In the genomic region with DNA sequence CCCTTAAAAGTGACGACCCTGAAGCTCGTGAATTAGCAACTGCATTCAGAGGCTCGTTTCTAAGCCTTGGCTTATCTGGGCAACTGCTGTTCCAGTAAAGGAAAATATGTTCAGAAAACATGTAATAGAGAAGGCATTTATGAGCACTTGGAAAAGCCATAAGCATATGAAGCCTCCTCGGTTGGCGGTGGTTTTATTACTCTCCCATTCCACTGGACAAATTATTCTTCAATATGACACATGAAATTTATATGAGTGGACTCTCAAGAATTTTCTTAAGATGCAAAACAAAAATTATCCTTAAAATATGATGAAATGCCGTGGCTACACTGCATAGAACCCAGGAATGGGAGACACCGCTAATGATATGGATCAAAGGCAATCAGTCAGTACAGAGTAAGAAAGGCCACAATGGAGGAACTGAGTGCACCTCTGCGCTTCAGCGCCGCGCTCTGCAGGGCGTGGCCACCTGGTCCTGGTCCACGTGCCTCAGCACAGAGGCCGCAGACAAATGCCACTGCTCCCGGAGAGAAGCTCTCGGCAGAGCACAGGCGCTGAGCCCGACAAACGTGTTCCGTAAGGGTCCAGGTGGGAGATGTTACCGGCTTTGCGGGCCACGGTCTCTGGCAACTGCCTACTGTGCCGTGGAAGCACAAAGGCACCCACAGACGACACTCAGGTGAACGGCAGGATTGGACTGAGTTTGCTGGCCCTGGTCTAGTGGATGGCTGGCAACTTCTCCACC, we compare ENCODE assay signal across 18 cellular contexts.
A peak's percentile ranks its signal among the peaks of the same experiment; 100 is the strongest.
DNase-seq lines count a peak whose midpoint lies in the region; ATAC-seq and TF ChIP-seq lines count a peak whose summit lies in the region.
"Had no signal": no experiment of that assay in that cellular context is flagged by ENCODE, and none has a peak within 500 bp of the region (broad histone marks: within the 10 kb centered on the region; RNA-seq: fewer than 3 reads in every experiment).

No MANE protein-coding gene starts in this region.

- no peaks in the 10 kb centered on the region for H3K79me1 ChIP-seq in mesenchymal stem cell (replicated peaks; ENCODE audit: low read length, poor library complexity, severe bottlenecking)

- peaks cover 0 to 14% (median 0%) of the 10 kb centered on the region in 11 experiments; a peak in 5 of 22 replicates for H3K27me3 ChIP-seq in BLaER1 treated with 17β-estradiol and CSF1 and Interleukin-3, amounts not matched to agents 10 nM and 100 nM
- H3K27me3 ChIP-seq in mesenchymal stem cell (ENCODE audit: control insufficient read depth in 1 of 2, insufficient read depth in 1 of 2, low read length in 2 of 2) (no peaks in the 10 kb centered on the region), upper lobe of right lung (no peaks in the 10 kb centered on the region), neural progenitor cell (no peaks in the 10 kb centered on the region)

- H4K20me1 ChIP-seq in BLaER1 treated with 17β-estradiol and CSF1 and Interleukin-3, amounts not matched to agents 10 nM and 100 nM = peaks cover 0 to 17% (median 0%) of the 10 kb centered on the region in 11 experiments; a peak in 3 of 22 replicates
- no peaks in the 10 kb centered on the region for H4K20me1 ChIP-seq in neural progenitor cell (ENCODE audit: low read depth)

- intact Hi-C loops in upper lobe of right lung (cut with DNase I) = no loop called here

- H3K18ac ChIP-seq in mesenchymal stem cell (ENCODE audit: low read depth in 1 of 2, low read length in 2 of 2) = no peak overlapping the region

- H2BK12ac ChIP-seq in mesenchymal stem cell (ENCODE audit: low read length in 2 of 2) = no peak overlapping the region

- no peak overlapping the region for H3K23ac ChIP-seq in mesenchymal stem cell (ENCODE audit: low read length in 2 of 2)

- no peak overlapping the region for H3K4me3 ChIP-seq in BLaER1 treated with 17β-estradiol and CSF1 and Interleukin-3, amounts not matched to agents 10 nM and 100 nM
- H3K4me3 ChIP-seq in mesenchymal stem cell (ENCODE audit: insufficient read depth in 1 of 2, low read depth in 1 of 2, low read length in 2 of 2) (no peak overlapping the region), upper lobe of right lung (no peak overlapping the region), neural progenitor cell (no peak overlapping the region)
- H3K4me3 ChIP-seq: HAP-1 had no signal

- peaks cover 0 to 14% (median 6%) of the 10 kb centered on the region in 11 experiments; a peak in 13 of 22 replicates for H3K36me3 ChIP-seq in BLaER1 treated with 17β-estradiol and CSF1 and Interleukin-3, amounts not matched to agents 10 nM and 100 nM
- H3K36me3 ChIP-seq in mesenchymal stem cell (ENCODE audit: control insufficient read depth in 1 of 2, insufficient read depth in 2 of 2, low read depth in 1 of 2, low read length in 2 of 2) (peaks cover 7 to 22% of the 10 kb centered on the region in 2 experiments), upper lobe of right lung (peaks cover 2% of the 10 kb centered on the region), neural progenitor cell (no peaks in the 10 kb centered on the region)
- H3K36me3 ChIP-seq: HAP-1 had no signal

- no peak overlapping the region for H2BK120ac ChIP-seq in mesenchymal stem cell (ENCODE audit: low read depth, low read length)

- peaks cover 19 to 70% (median 64%) of the 10 kb centered on the region in 10 experiments; a peak in 19 of 20 replicates for H3K4me1 ChIP-seq in BLaER1 treated with 17β-estradiol and CSF1 and Interleukin-3, amounts not matched to agents 10 nM and 100 nM
- H3K4me1 ChIP-seq in mesenchymal stem cell (ENCODE audit: control insufficient read depth, insufficient read depth, low read depth, low read length) = peaks cover 11% of the 10 kb centered on the region
- H3K4me1 ChIP-seq in upper lobe of right lung = no peaks in the 10 kb centered on the region
- H3K4me1 ChIP-seq in neural progenitor cell = no peaks in the 10 kb centered on the region
- H3K4me1 ChIP-seq: HAP-1 had no signal

- WGBS in mesenchymal stem cell = 95% methylated on average over 26 of the region's 26 CpGs

- no peak overlapping the region for H2BK15ac ChIP-seq in mesenchymal stem cell (ENCODE audit: low read depth, poor library complexity, severe bottlenecking)

- peak overlapping the region; percentile 46 for H4K91ac ChIP-seq in mesenchymal stem cell (ENCODE audit: low read length)

- H4K8ac ChIP-seq in mesenchymal stem cell (ENCODE audit: low read length) = no peak overlapping the region

- H2AFZ ChIP-seq in mesenchymal stem cell (ENCODE audit: low read depth, low read length) (no peak overlapping the region), neural progenitor cell (replicated peaks) (no peak overlapping the region)

- no peak overlapping the region for H3K14ac ChIP-seq in mesenchymal stem cell (ENCODE audit: low read length in 2 of 2)

- H2BK5ac ChIP-seq in mesenchymal stem cell (ENCODE audit: low read depth, low read length, poor library complexity, severe bottlenecking) = no peak overlapping the region

- no peaks in the 10 kb centered on the region for H3K4me1 Mint-ChIP-seq in chondrocyte (ENCODE audit: low read depth)
- H3K4me1 Mint-ChIP-seq in neural progenitor cell = peaks cover 9% of the 10 kb centered on the region
- H3K4me1 Mint-ChIP-seq: CD8-positive, alpha-beta memory T cell; IgD-negative memory B cell had no signal

- TF ChIP-seq CTCF in chondrocyte (IDR thresholded peaks at IDR 0.05) (no peak), upper lobe of right lung (IDR thresholded peaks at IDR 0.05) (no peak), neural progenitor cell (IDR thresholded peaks at IDR 0.05) (no peak)

- H3K4ac ChIP-seq in mesenchymal stem cell (ENCODE audit: low read depth in 1 of 2, low read length in 2 of 2) = no peak overlapping the region

- H3K4me3 Mint-ChIP-seq in chondrocyte (ENCODE audit: unreplicated experiment) (no peak overlapping the region), neural progenitor cell (no peak overlapping the region)
- H3K4me3 Mint-ChIP-seq: CD8-positive, alpha-beta memory T cell; IgD-negative memory B cell had no signal

- no peaks in the 10 kb centered on the region for H3F3A ChIP-seq in neural progenitor cell (ENCODE audit: low read depth)

- no peak for ATAC-seq in upper lobe of right lung

- H3K9me3 Mint-ChIP-seq in chondrocyte (ENCODE audit: low read depth) (no peaks in the 10 kb centered on the region), neural progenitor cell (no peaks in the 10 kb centered on the region)
- H3K9me3 Mint-ChIP-seq: CD8-positive, alpha-beta memory T cell; IgD-negative memory B cell had no signal

- no peak overlapping the region for H3K27ac Mint-ChIP-seq in chondrocyte (ENCODE audit: unreplicated experiment)
- H3K27ac Mint-ChIP-seq in neural progenitor cell = no peak overlapping the region
- H3K27ac Mint-ChIP-seq: CD8-positive, alpha-beta memory T cell; IgD-negative memory B cell had no signal

- no peaks in the 10 kb centered on the region for H3K79me2 ChIP-seq in neural progenitor cell (ENCODE audit: low read depth)

- no peak overlapping the region for H3K9ac ChIP-seq in BLaER1 treated with 17β-estradiol and CSF1 and Interleukin-3, amounts not matched to agents 10 nM and 100 nM
- H3K9ac ChIP-seq in mesenchymal stem cell (ENCODE audit: low read length) (no peak overlapping the region), neural progenitor cell (no peak overlapping the region)

- H3K27ac ChIP-seq in BLaER1 treated with 17β-estradiol and CSF1 and Interleukin-3, amounts not matched to agents 10 nM and 100 nM = no peak overlapping the region
- H3K27ac ChIP-seq in mesenchymal stem cell (ENCODE audit: low read length, poor library complexity, severe bottlenecking) = no peak overlapping the region
- H3K27ac ChIP-seq in upper lobe of right lung = no peak overlapping the region
- no peak overlapping the region for H3K27ac ChIP-seq in neural progenitor cell
- H3K27ac ChIP-seq in substantia nigra (ENCODE audit: low read depth, low read length, poor library complexity, severe bottlenecking) = no peak overlapping the region

- H3K9me3 ChIP-seq in BLaER1 treated with 17β-estradiol and CSF1 and Interleukin-3, amounts not matched to agents 10 nM and 100 nM (replicated peaks in 1 of 11) = no peaks in the 10 kb centered on the region
- H3K9me3 ChIP-seq in mesenchymal stem cell (ENCODE audit: control insufficient read depth, low read length) = no peaks in the 10 kb centered on the region
- H3K9me3 ChIP-seq in upper lobe of right lung = no peaks in the 10 kb centered on the region
- H3K9me3 ChIP-seq in neural progenitor cell (ENCODE audit: low read depth) = no peaks in the 10 kb centered on the region
- H3K9me3 ChIP-seq: HAP-1 had no signal

- H3K27me3 Mint-ChIP-seq in chondrocyte (ENCODE audit: low read depth) = no peaks in the 10 kb centered on the region
- H3K27me3 Mint-ChIP-seq in neural progenitor cell (ENCODE audit: insufficient read depth, low read depth) = no peaks in the 10 kb centered on the region
- H3K27me3 Mint-ChIP-seq: IgD-negative memory B cell had no signal

- H3K36me3 Mint-ChIP-seq in chondrocyte (ENCODE audit: low read depth) (peaks cover 7% of the 10 kb centered on the region), neural progenitor cell (no peaks in the 10 kb centered on the region)

- peak; percentile 86 for DNase-seq in chondrocyte (ENCODE audit: low spot score)
- no peak for DNase-seq in mesenchymal stem cell
- DNase-seq in upper lobe of right lung = peak; percentile 45
- no peak for DNase-seq in SW 1271 (lab: John Stamatoyannopoulos, UW)
- DNase-seq in neural progenitor cell (ENCODE audit: low spot score) = no peak
- no peak for DNase-seq in substantia nigra (lab: John Stamatoyannopoulos, UW)
- DNase-seq: ACHN; CD8-positive, alpha-beta memory T cell; DMS79; NCI-H1105 treated with DMSO at 0.1 percent for 48 hours; NCI-H1694 treated with DMSO at 0.1 percent for 48 hours; NCI-H2107; NCI-H2227 treated with DMSO at 0.1 percent for 48 hours; NCI-H524 treated with DMSO at 0.1 percent for 48 hours; SIG-M5 had no signal

- H3K4me2 ChIP-seq in BLaER1 treated with 17β-estradiol and CSF1 and Interleukin-3, amounts not matched to agents 10 nM and 100 nM = peak overlapping the region in 9 of 11 experiments; percentile 26 to 99 (median 47); a peak in 15 of 22 replicates
- H3K4me2 ChIP-seq in mesenchymal stem cell (ENCODE audit: low read length, poor library complexity, severe bottlenecking) (no peak overlapping the region), neural progenitor cell (no peak overlapping the region)

- H2AK5ac ChIP-seq in mesenchymal stem cell (ENCODE audit: low read length, severe bottlenecking) = no peak overlapping the region

Comparison
In these comparisons a context has a peak if more than half of its experiments do, and no peak if none do; other contexts are left out.
1. H3K4me2 ChIP-seq: peak in BLaER1 treated with 17β-estradiol and CSF1 and Interleukin-3, amounts not matched to agents 10 nM and 100 nM (9 of 11); none in mesenchymal stem cell (single experiment) and neural progenitor cell (single experiment).
2. DNase-seq: peak in chondrocyte (single experiment) and upper lobe of right lung (single experiment); none in mesenchymal stem cell (single experiment), SW 1271 (0 of 2), neural progenitor cell (single experiment) and substantia nigra (0 of 49).